In genomic region chr11:74926304-74927030, GRCh38 we compare ENCODE assay signal across 14 cellular contexts. TPM values are rescaled to one million over a fixed set of nuclear protein-coding genes. Genes with fewer than 3 reads are reported as not detected.
DNase-seq lines count a peak whose midpoint lies in the region; ATAC-seq and TF ChIP-seq lines count a peak whose summit lies in the region.
"Had no signal": no experiment of that assay in that cellular context is flagged by ENCODE, and none has a peak within 500 bp of the region (broad histone marks: within the 10 kb centered on the region; RNA-seq: fewer than 3 reads in every experiment).

No MANE protein-coding gene starts in this region.

- no peak overlapping the region for H4K8ac ChIP-seq in mesenchymal stem cell (ENCODE audit: low read length)

- H3K79me1 ChIP-seq in mesenchymal stem cell (replicated peaks; ENCODE audit: low read length, poor library complexity, severe bottlenecking) = no peaks in the 10 kb centered on the region

- no peak overlapping the region for H3K4me3 Mint-ChIP-seq in activated T-cell treated with anti-CD3 and anti-CD28 coated beads, Interleukin-2, amount 50 U/mL, for 4 hours
- H3K4me3 Mint-ChIP-seq: naive thymus-derived CD8-positive, alpha-beta T cell had no signal

- H3K27me3 ChIP-seq in KMS-11 (ENCODE audit: insufficient read depth, low read depth) (no peaks in the 10 kb centered on the region), mesenchymal stem cell (ENCODE audit: control insufficient read depth in 1 of 2, insufficient read depth in 1 of 2, low read length in 2 of 2) (no peaks in the 10 kb centered on the region)
- H3K27me3 ChIP-seq: transverse colon had no signal

- peak overlapping the region; percentile 22; the same call in 1 of the 2 replicates for H3K4me2 ChIP-seq in KMS-11
- no peak overlapping the region for H3K4me2 ChIP-seq in mesenchymal stem cell (ENCODE audit: low read length, poor library complexity, severe bottlenecking)

- H3K4me1 ChIP-seq in KMS-11 (ENCODE audit: low read depth, poor library complexity, severe bottlenecking) = peaks cover 21% of the 10 kb centered on the region
- no peaks in the 10 kb centered on the region for H3K4me1 ChIP-seq in mesenchymal stem cell (ENCODE audit: control insufficient read depth, insufficient read depth, low read depth, low read length)
- H3K4me1 ChIP-seq: transverse colon had no signal

- DNase-seq in NK-92 treated with Interleukin-12 subunit alpha and Interleukin-12 subunit beta, amount 100 ng/mL, for 24 hours (lab: John Stamatoyannopoulos, UW) = peak; percentile 60
- DNase-seq in NK-92 (lab: John Stamatoyannopoulos, UW; ENCODE audit: unreplicated experiment) = no peak
- no peak for DNase-seq in activated T-cell treated with anti-CD3 and anti-CD28 coated beads, Interleukin-2, amount 50 U/mL, for 4 hours
- DNase-seq in mesenchymal stem cell = peak; percentile 23
- DNase-seq in D341Med (ENCODE audit: low spot score) = no peak
- DNase-seq in DMS53 treated with DMSO at 0.1 percent for 48 hours (lab: John Stamatoyannopoulos, UW; ENCODE audit: unreplicated experiment) = no peak
- DNase-seq: anterior cingulate cortex; kidney glomerular epithelial cell; naive thymus-derived CD8-positive, alpha-beta T cell; NCI-H2081; transverse colon had no signal

- no peaks in the 10 kb centered on the region for H4K20me1 ChIP-seq in KMS-11 (ENCODE audit: insufficient read depth)

- no peak overlapping the region for H2AK5ac ChIP-seq in mesenchymal stem cell (ENCODE audit: low read length, severe bottlenecking)

- no peak for TF ChIP-seq CTCF in KMS-11 (conservative IDR thresholded peaks at IDR 0.05; ENCODE audit: low read depth, low read length)

- H3K27ac ChIP-seq in KMS-11 = no peak overlapping the region
- no peak overlapping the region for H3K27ac ChIP-seq in mesenchymal stem cell (ENCODE audit: low read length, poor library complexity, severe bottlenecking)
- H3K27ac ChIP-seq: transverse colon had no signal

- H2BK120ac ChIP-seq in mesenchymal stem cell (ENCODE audit: low read depth, low read length) = no peak overlapping the region

- no peak overlapping the region for H3K4me3 ChIP-seq in KMS-11 (IDR thresholded peaks at IDR 0.05; ENCODE audit: insufficient read depth, low read depth, low read length)
- no peak overlapping the region for H3K4me3 ChIP-seq in mesenchymal stem cell (ENCODE audit: insufficient read depth in 1 of 2, low read depth in 1 of 2, low read length in 2 of 2)
- H3K4me3 ChIP-seq: transverse colon had no signal

- H2AFZ ChIP-seq in KMS-11 (ENCODE audit: low read depth) = no peak overlapping the region
- no peak overlapping the region for H2AFZ ChIP-seq in mesenchymal stem cell (ENCODE audit: low read depth, low read length)

- H3K27me3 Mint-ChIP-seq in activated T-cell treated with anti-CD3 and anti-CD28 coated beads, Interleukin-2, amount 50 U/mL, for 4 hours (ENCODE audit: low read depth) = no peaks in the 10 kb centered on the region
- H3K27me3 Mint-ChIP-seq: naive thymus-derived CD8-positive, alpha-beta T cell had no signal

- H3K23ac ChIP-seq in mesenchymal stem cell (ENCODE audit: low read length in 2 of 2) = no peak overlapping the region

- H3K4me1 Mint-ChIP-seq in activated T-cell treated with anti-CD3 and anti-CD28 coated beads, Interleukin-2, amount 50 U/mL, for 4 hours (ENCODE audit: low read depth) = no peaks in the 10 kb centered on the region

- H3K9ac ChIP-seq in KMS-11 (no peak overlapping the region), mesenchymal stem cell (ENCODE audit: low read length) (no peak overlapping the region)

- no peak overlapping the region for H2BK5ac ChIP-seq in mesenchymal stem cell (ENCODE audit: low read depth, low read length, poor library complexity, severe bottlenecking)

- no peak overlapping the region for H2BK15ac ChIP-seq in mesenchymal stem cell (ENCODE audit: low read depth, poor library complexity, severe bottlenecking)

- no peak overlapping the region for H3K14ac ChIP-seq in mesenchymal stem cell (ENCODE audit: low read length in 2 of 2)

- peak; percentile 55 to 64 for ATAC-seq in activated T-cell treated with anti-CD3 and anti-CD28 coated beads, Interleukin-2, amount 50 U/mL, for 4 hours
- ATAC-seq in HG02759 (IDR thresholded peaks at IDR 0.05; ENCODE audit: unreplicated experiment) = no peak
- ATAC-seq: HCT116; naive thymus-derived CD8-positive, alpha-beta T cell had no signal

- no peaks in the 10 kb centered on the region for H3K9me3 Mint-ChIP-seq in activated T-cell treated with anti-CD3 and anti-CD28 coated beads, Interleukin-2, amount 50 U/mL, for 4 hours
- H3K9me3 Mint-ChIP-seq: naive thymus-derived CD8-positive, alpha-beta T cell had no signal

- no peaks in the 10 kb centered on the region for H3K36me3 ChIP-seq in KMS-11 (ENCODE audit: insufficient read depth)
- H3K36me3 ChIP-seq in mesenchymal stem cell (ENCODE audit: control insufficient read depth in 1 of 2, insufficient read depth in 2 of 2, low read depth in 1 of 2, low read length in 2 of 2) = no peaks in the 10 kb centered on the region
- H3K36me3 ChIP-seq: transverse colon had no signal

- H2BK12ac ChIP-seq in mesenchymal stem cell (ENCODE audit: low read length in 2 of 2) = no peak overlapping the region

- WGBS in mesenchymal stem cell = 74% methylated on average over 7 of the region's 8 CpGs

- no peaks in the 10 kb centered on the region for H3K79me2 ChIP-seq in KMS-11 (ENCODE audit: insufficient read depth, low read depth)

- no peak overlapping the region for H4K91ac ChIP-seq in mesenchymal stem cell (ENCODE audit: low read length)

- H3K36me3 Mint-ChIP-seq in activated T-cell treated with anti-CD3 and anti-CD28 coated beads, Interleukin-2, amount 50 U/mL, for 4 hours (ENCODE audit: insufficient read depth) = peaks cover 4% of the 10 kb centered on the region

- H3K18ac ChIP-seq in mesenchymal stem cell (ENCODE audit: low read depth in 1 of 2, low read length in 2 of 2) = no peak overlapping the region

- H3K9me3 ChIP-seq in mesenchymal stem cell (ENCODE audit: control insufficient read depth, low read length) = no peaks in the 10 kb centered on the region
- H3K9me3 ChIP-seq: transverse colon had no signal

- H3K4ac ChIP-seq in mesenchymal stem cell (ENCODE audit: low read depth in 1 of 2, low read length in 2 of 2) = no peak overlapping the region

RNA-seq across cellular contexts. Expression of gene XRRA1, which starts 22.4 kb away (rescaled TPM):
- 1 to 10 TPM; 6.5 to 8.6 (median 7.1) TPM for total RNA-seq in activated T-cell treated with anti-CD3 and anti-CD28 coated beads, Interleukin-2, amount 50 U/mL, for 4 hours
- polyA plus RNA-seq in mesenchymal stem cell (2013, experiment 1 of 2) = 4.7 TPM
- 4.9 TPM for polyA plus RNA-seq in mesenchymal stem cell (2013, experiment 2 of 2)

RNA-seq across cellular contexts. Expression of gene SPCS2, which starts 22.6 kb away (rescaled TPM):
- 100 to 1,000 TPM; 128 to 142 (median 132) TPM for total RNA-seq in activated T-cell treated with anti-CD3 and anti-CD28 coated beads, Interleukin-2, amount 50 U/mL, for 4 hours
- polyA plus RNA-seq in mesenchymal stem cell (2013, experiment 1 of 2) = 106 TPM
- 105 TPM for polyA plus RNA-seq in mesenchymal stem cell (2013, experiment 2 of 2)

Comparison
In these comparisons a context has a peak if more than half of its experiments do, and no peak if none do; other contexts are left out.
1. DNase-seq: peak in NK-92 treated with Interleukin-12 subunit alpha and Interleukin-12 subunit beta, amount 100 ng/mL, for 24 hours (single experiment) and mesenchymal stem cell (single experiment); none in NK-92 (single experiment), activated T-cell treated with anti-CD3 and anti-CD28 coated beads, Interleukin-2, amount 50 U/mL, for 4 hours (single experiment), D341Med (single experiment) and DMS53 treated with DMSO at 0.1 percent for 48 hours (single experiment).